In the genomic region with DNA sequence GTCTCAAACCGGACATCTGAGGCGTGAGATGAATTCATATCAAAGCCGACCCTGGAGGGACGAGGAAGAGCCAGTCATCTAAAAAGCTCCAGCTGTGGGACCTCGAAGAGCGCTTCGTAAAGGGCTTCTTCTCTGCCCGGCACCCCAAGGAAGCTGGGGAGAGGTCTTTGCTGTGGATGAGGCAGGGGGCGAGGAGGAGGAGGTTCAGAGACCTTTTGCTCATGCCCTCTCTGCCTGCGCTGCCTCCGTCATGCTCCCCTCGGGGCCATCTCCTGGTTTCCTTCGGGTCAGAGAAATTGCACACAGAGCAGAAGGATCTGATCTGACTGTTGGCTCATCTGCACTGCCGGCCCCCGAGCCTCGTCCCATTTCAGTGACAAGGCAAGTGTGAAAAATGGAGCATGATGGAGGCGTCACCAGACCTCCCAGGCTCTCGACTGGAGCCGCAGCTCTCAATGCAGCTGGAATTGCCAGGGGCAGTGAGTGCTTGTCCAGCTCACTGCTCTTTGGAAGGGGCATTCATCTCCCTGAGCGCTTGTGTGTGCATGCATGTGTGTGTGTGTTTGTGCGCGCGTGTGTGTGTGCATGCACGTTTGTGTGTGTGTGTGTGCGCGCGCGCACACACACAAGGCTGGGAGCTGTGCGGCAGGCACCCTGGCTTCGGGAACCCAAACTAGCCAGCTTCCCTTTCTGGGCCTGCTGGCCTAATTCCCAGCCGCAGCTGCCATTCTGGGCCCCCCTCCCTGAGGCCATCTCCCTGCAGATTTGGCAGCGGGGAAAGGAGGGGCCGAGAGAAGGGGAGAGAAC, we compare ENCODE assay signal across 1 cellular context.
TF ChIP-seq lines count a peak whose summit lies in the region.

No MANE protein-coding gene starts in this region.

TF ChIP-seq in A549, 52 proteins besides CTCF, POLR2A, EP300 and RAD21 (continued from another document):
- no peak for TF ChIP-seq MAFK (IDR thresholded peaks at IDR 0.05; ENCODE audit: partially characterized antibody)
- no peak for TF ChIP-seq ZSCAN20 (CRISPR knock-in tag; IDR thresholded peaks at IDR 0.05)
- no peak for TF ChIP-seq RFX5 (IDR thresholded peaks at IDR 0.05)
- no peak for TF ChIP-seq FOSB (CRISPR knock-in tag; IDR thresholded peaks at IDR 0.05)
- TF ChIP-seq ZFP36 (IDR thresholded peaks at IDR 0.05; ENCODE audit: borderline replicate concordance, partially characterized antibody): no peak
